14 cellular contexts compared by ENCODE assay signal in genomic region chr22:37231406-37232139, GRCh38. TPM values are rescaled to one million over a fixed set of nuclear protein-coding genes. Genes with fewer than 3 reads are reported as not detected.
DNase-seq lines count a peak whose midpoint lies in the region; ATAC-seq and TF ChIP-seq lines count a peak whose summit lies in the region.
"Had no signal": no experiment of that assay in that cellular context is flagged by ENCODE, and none has a peak within 500 bp of the region (broad histone marks: within the 10 kb centered on the region; RNA-seq: fewer than 3 reads in every experiment).

No MANE protein-coding gene starts in this region.

- peak; percentile 34 to 65 (median 50) for DNase-seq in CD4-positive, CD25-positive, alpha-beta regulatory T cell
- DNase-seq in T follicular helper cell (ENCODE audit: low read depth) (peak; percentile 43), nephron progenitor cell (peak; percentile 1), uterus (no peak), DMS53 treated with DMSO at 0.1 percent for 48 hours (lab: John Stamatoyannopoulos, UW; ENCODE audit: unreplicated experiment) (no peak), NCI-H2029 treated with DMSO at 0.1 percent for 48 hours (lab: John Stamatoyannopoulos, UW) (no peak)
- peak; percentile 62 for DNase-seq in activated naive CD4-positive, alpha-beta T cell treated with anti-CD3 and anti-CD28 coated beads, Interleukin-2, amount 10 ng/mL, durations not matched to agents 7 days and 5 days
- DNase-seq: dermis blood vessel endothelial cell, glutamatergic neuron, mesendoderm, NCI-H2081, Right ventricle myocardium superior had no signal

- peak overlapping the region; percentile 99 to 100 (median 100) for H3K27ac Mint-ChIP-seq in CD4-positive, CD25-positive, alpha-beta regulatory T cell
- peak overlapping the region; percentile 98 for H3K27ac Mint-ChIP-seq in activated naive CD4-positive, alpha-beta T cell treated with anti-CD3 and anti-CD28 coated beads, Interleukin-2, amount 10 ng/mL, durations not matched to agents 7 days and 5 days
- H3K27ac Mint-ChIP-seq in nephron progenitor cell: peak overlapping the region; percentile 31

- peak overlapping the region; percentile 26 for H3K4me3 ChIP-seq in CD4-positive, CD25-positive, alpha-beta regulatory T cell (ENCODE audit: low read depth, low read length)
- no peak overlapping the region for H3K4me3 ChIP-seq in uterus

- peaks cover 97% of the 10 kb centered on the region for H3K4me1 ChIP-seq in CD4-positive, CD25-positive, alpha-beta regulatory T cell (ENCODE audit: control insufficient read depth, insufficient read depth, low read length, poor library complexity, severe bottlenecking)
- H3K4me1 ChIP-seq in uterus: no peaks in the 10 kb centered on the region

- peak overlapping the region; percentile 78 to 88 (median 83) for H3K4me3 Mint-ChIP-seq in CD4-positive, CD25-positive, alpha-beta regulatory T cell
- H3K4me3 Mint-ChIP-seq in activated naive CD4-positive, alpha-beta T cell treated with anti-CD3 and anti-CD28 coated beads, Interleukin-2, amount 10 ng/mL, durations not matched to agents 7 days and 5 days: peak overlapping the region; percentile 71
- H3K4me3 Mint-ChIP-seq in nephron progenitor cell: no peak overlapping the region

- TF ChIP-seq POLR2A in uterus (IDR thresholded peaks at IDR 0.05): no peak

- H3K9me3 Mint-ChIP-seq in CD4-positive, CD25-positive, alpha-beta regulatory T cell: peaks cover 0 to 1% (median 0%) of the 10 kb centered on the region in 7 donors
- H3K9me3 Mint-ChIP-seq in activated naive CD4-positive, alpha-beta T cell treated with anti-CD3 and anti-CD28 coated beads, Interleukin-2, amount 10 ng/mL, durations not matched to agents 7 days and 5 days: no peaks in the 10 kb centered on the region
- H3K9me3 Mint-ChIP-seq in nephron progenitor cell: no peaks in the 10 kb centered on the region

- no peaks in the 10 kb centered on the region for H3K27me3 Mint-ChIP-seq in CD4-positive, CD25-positive, alpha-beta regulatory T cell
- no peaks in the 10 kb centered on the region for H3K27me3 Mint-ChIP-seq in activated naive CD4-positive, alpha-beta T cell treated with anti-CD3 and anti-CD28 coated beads, Interleukin-2, amount 10 ng/mL, durations not matched to agents 7 days and 5 days
- H3K27me3 Mint-ChIP-seq in nephron progenitor cell (ENCODE audit: low read depth, poor library complexity): peaks cover 14% of the 10 kb centered on the region

- peaks cover 10 to 92% (median 48%) of the 10 kb centered on the region in 4 donors for H3K4me1 Mint-ChIP-seq in CD4-positive, CD25-positive, alpha-beta regulatory T cell
- H3K4me1 Mint-ChIP-seq in activated naive CD4-positive, alpha-beta T cell treated with anti-CD3 and anti-CD28 coated beads, Interleukin-2, amount 10 ng/mL, durations not matched to agents 7 days and 5 days: peaks cover 92% of the 10 kb centered on the region
- peaks cover 29% of the 10 kb centered on the region for H3K4me1 Mint-ChIP-seq in nephron progenitor cell

- CTCF ChIA-PET in activated naive CD4-positive, alpha-beta T cell treated with anti-CD3 and anti-CD28 coated beads, Interleukin-2, amount 10 ng/mL, durations not matched to agents 7 days and 5 days (lab: Charles Lee): interaction anchor here (1.2 to 2.5 kb wide), 6 partner anchors 10 to 29 kb away, joined by 4 to 12 read pairs (median 5); no protein-coding TSS in a partner anchor

- no peaks in the 10 kb centered on the region for H3K27me3 ChIP-seq in CD4-positive, CD25-positive, alpha-beta regulatory T cell (ENCODE audit: control insufficient read depth, insufficient read depth, low read length)
- H3K27me3 ChIP-seq in uterus: no peaks in the 10 kb centered on the region

- no peaks in the 10 kb centered on the region for H3K9me3 ChIP-seq in CD4-positive, CD25-positive, alpha-beta regulatory T cell (ENCODE audit: control insufficient read depth in 2 of 2, low read length in 2 of 2)
- no peaks in the 10 kb centered on the region for H3K9me3 ChIP-seq in uterus

- H3K36me3 Mint-ChIP-seq in CD4-positive, CD25-positive, alpha-beta regulatory T cell: peaks cover 58% of the 10 kb centered on the region
- peaks cover 84% of the 10 kb centered on the region for H3K36me3 Mint-ChIP-seq in activated naive CD4-positive, alpha-beta T cell treated with anti-CD3 and anti-CD28 coated beads, Interleukin-2, amount 10 ng/mL, durations not matched to agents 7 days and 5 days
- no peaks in the 10 kb centered on the region for H3K36me3 Mint-ChIP-seq in nephron progenitor cell (ENCODE audit: low read depth)

- intact Hi-C loops in uterus (cut with DNase I; ENCODE audit: low total_unique reads): no loop called here

- TF ChIP-seq CTCF in nephron progenitor cell (IDR thresholded peaks at IDR 0.05) (no peak), uterus (IDR thresholded peaks at IDR 0.05) (no peak)

- no peak for ATAC-seq in CD4-positive, CD25-positive, alpha-beta regulatory T cell (ENCODE audit: low read depth in 2 of 2)
- no peak for ATAC-seq in HG03159 (IDR thresholded peaks at IDR 0.05; ENCODE audit: unreplicated experiment)
- ATAC-seq: right cardiac atrium had no signal

- H3K36me3 ChIP-seq in CD4-positive, CD25-positive, alpha-beta regulatory T cell (ENCODE audit: control insufficient read depth, insufficient read depth, low read length): peaks cover 63% of the 10 kb centered on the region
- H3K36me3 ChIP-seq in uterus: no peaks in the 10 kb centered on the region

- peak overlapping the region; percentile 97 for H3K27ac ChIP-seq in CD4-positive, CD25-positive, alpha-beta regulatory T cell (ENCODE audit: insufficient read depth, low read length, poor library complexity, severe bottlenecking)
- no peak overlapping the region for H3K27ac ChIP-seq in uterus

RNA-seq across cellular contexts. Expression of gene RAC2, which starts 12.5 kb away (rescaled TPM):
- total RNA-seq in CD4-positive, CD25-positive, alpha-beta regulatory T cell: 537 TPM
- polyA plus RNA-seq in CD4-positive, CD25-positive, alpha-beta regulatory T cell: 1,000 to 10,000 TPM in 2 of 4 donors, 100 to 1,000 TPM in 2; 861 to 1,162 (median 988) TPM
- 1 to 10 TPM; 2.4 to 6.7 (median 4.5) TPM for total RNA-seq in uterus

RNA-seq across cellular contexts. Expression of gene SSTR3, which starts 19.3 kb away (rescaled TPM):
- total RNA-seq in CD4-positive, CD25-positive, alpha-beta regulatory T cell: 4.3 TPM
- polyA plus RNA-seq in CD4-positive, CD25-positive, alpha-beta regulatory T cell: 1 to 10 TPM; 2.5 to 4.4 (median 3.6) TPM
- total RNA-seq in uterus: 1 to 10 TPM in 2 of 4 donors, under 1 TPM in 1, not detected in 1; under 0.01 to 5.8 (median 3.1) TPM
- total RNA-seq: dermis blood vessel endothelial cell, right cardiac atrium, Right ventricle myocardium superior had no signal
- polyA plus RNA-seq: right cardiac atrium had no signal

RNA-seq across cellular contexts. Expression of gene C1QTNF6, which starts 43.5 kb away (rescaled TPM):
- total RNA-seq in CD4-positive, CD25-positive, alpha-beta regulatory T cell: 13.6 TPM
- polyA plus RNA-seq in CD4-positive, CD25-positive, alpha-beta regulatory T cell: 1 to 10 TPM; 1.6 to 2.4 (median 2.1) TPM
- total RNA-seq in uterus: 10 to 100 TPM in 1 of 4 donors, 1 to 10 TPM in 2, under 1 TPM in 1; 0.29 to 16.0 (median 3.1) TPM

RNA-seq across cellular contexts. Expression of gene CYTH4, which starts 50.7 kb away (rescaled TPM):
- total RNA-seq in CD4-positive, CD25-positive, alpha-beta regulatory T cell: 153 TPM
- polyA plus RNA-seq in CD4-positive, CD25-positive, alpha-beta regulatory T cell: 10 to 100 TPM; 47.4 to 56.9 (median 48.9) TPM
- 10 to 100 TPM in 1 of 4 donors, 1 to 10 TPM in 3; 3.8 to 12.2 (median 5.9) TPM for total RNA-seq in uterus

Comparison
In these comparisons a context has a peak if more than half of its experiments do, and no peak if none do; other contexts are left out.
1. DNase-seq: peak in CD4-positive, CD25-positive, alpha-beta regulatory T cell (3 of 3), T follicular helper cell (single experiment), activated naive CD4-positive, alpha-beta T cell treated with anti-CD3 and anti-CD28 coated beads, Interleukin-2, amount 10 ng/mL, durations not matched to agents 7 days and 5 days (single experiment) and nephron progenitor cell (single experiment); none in uterus (0 of 2), DMS53 treated with DMSO at 0.1 percent for 48 hours (single experiment) and NCI-H2029 treated with DMSO at 0.1 percent for 48 hours (single experiment).
2. H3K27ac Mint-ChIP-seq: peak in every context shown above with its lines; median percentile 100 in CD4-positive, CD25-positive, alpha-beta regulatory T cell; 98 in activated naive CD4-positive, alpha-beta T cell treated with anti-CD3 and anti-CD28 coated beads, Interleukin-2, amount 10 ng/mL, durations not matched to agents 7 days and 5 days; 31 in nephron progenitor cell.
3. RNA of gene RAC2, which starts 12.5 kb away (total RNA-seq): 537 TPM in CD4-positive, CD25-positive, alpha-beta regulatory T cell (single experiment); 2.4 to 6.7 TPM in uterus; every median in the first group is over 10 times any median in the second.